Comparison of ENCODE assay signal across 1 cellular context in genomic region chr1:204550926-204551325, GRCh38.
TF ChIP-seq lines count a peak whose summit lies in the region.

No MANE protein-coding gene starts in this region.

TF ChIP-seq in HEK293, 187 proteins besides CTCF, POLR2A, EP300 and RAD21 (continued from another document):
- TF ChIP-seq, protein P1, sequence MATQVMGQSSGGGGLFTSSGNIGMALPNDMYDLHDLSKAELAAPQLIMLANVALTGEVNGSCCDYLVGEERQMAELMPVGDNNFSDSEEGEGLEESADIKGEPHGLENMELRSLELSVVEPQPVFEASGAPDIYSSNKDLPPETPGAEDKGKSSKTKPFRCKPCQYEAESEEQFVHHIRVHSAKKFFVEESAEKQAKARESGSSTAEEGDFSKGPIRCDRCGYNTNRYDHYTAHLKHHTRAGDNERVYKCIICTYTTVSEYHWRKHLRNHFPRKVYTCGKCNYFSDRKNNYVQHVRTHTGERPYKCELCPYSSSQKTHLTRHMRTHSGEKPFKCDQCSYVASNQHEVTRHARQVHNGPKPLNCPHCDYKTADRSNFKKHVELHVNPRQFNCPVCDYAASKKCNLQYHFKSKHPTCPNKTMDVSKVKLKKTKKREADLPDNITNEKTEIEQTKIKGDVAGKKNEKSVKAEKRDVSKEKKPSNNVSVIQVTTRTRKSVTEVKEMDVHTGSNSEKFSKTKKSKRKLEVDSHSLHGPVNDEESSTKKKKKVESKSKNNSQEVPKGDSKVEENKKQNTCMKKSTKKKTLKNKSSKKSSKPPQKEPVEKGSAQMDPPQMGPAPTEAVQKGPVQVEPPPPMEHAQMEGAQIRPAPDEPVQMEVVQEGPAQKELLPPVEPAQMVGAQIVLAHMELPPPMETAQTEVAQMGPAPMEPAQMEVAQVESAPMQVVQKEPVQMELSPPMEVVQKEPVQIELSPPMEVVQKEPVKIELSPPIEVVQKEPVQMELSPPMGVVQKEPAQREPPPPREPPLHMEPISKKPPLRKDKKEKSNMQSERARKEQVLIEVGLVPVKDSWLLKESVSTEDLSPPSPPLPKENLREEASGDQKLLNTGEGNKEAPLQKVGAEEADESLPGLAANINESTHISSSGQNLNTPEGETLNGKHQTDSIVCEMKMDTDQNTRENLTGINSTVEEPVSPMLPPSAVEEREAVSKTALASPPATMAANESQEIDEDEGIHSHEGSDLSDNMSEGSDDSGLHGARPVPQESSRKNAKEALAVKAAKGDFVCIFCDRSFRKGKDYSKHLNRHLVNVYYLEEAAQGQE (tag by site-specific recombination; IDR thresholded peaks at IDR 0.05) = no peak
- TF ChIP-seq ZNF121 (tag by site-specific recombination; IDR thresholded peaks at IDR 0.05) (peak; percentile 59; the same call in 1 of the 2 replicates), ZNF658 (tag by site-specific recombination; IDR thresholded peaks at IDR 0.05) (no peak), YY1 (tag by site-specific recombination; IDR thresholded peaks at IDR 0.05) (no peak), ZNF37A (tag by site-specific recombination; IDR thresholded peaks at IDR 0.05) (no peak)
